Comparison of ENCODE assay signal across 8 cellular contexts in genomic region chr3:14159426-14159825, GRCh38.
"Had no signal": no experiment of that assay in that cellular context is flagged by ENCODE, and none has a peak within 500 bp of the region (broad histone marks: within the 10 kb centered on the region; RNA-seq: fewer than 3 reads in every experiment).

No MANE protein-coding gene starts in this region.

- H3K27ac ChIP-seq: HL-60 had no signal

- ATAC-seq: GM23338, HepG2 had no signal

- FAIRE-seq: H1, H54, HepG2 had no signal

- H2AFZ ChIP-seq: GM23338 had no signal

- DNase-seq: H9, HCEC 1CT, KBM-7 had no signal

- H3K4me2 ChIP-seq: GM23338 had no signal

- H3K4me3 ChIP-seq: GM23338 had no signal

- H3K27ac Mint-ChIP-seq: GM23338, H9 had no signal

- H3K4me1 Mint-ChIP-seq: GM23338 had no signal

- H3K4me3 Mint-ChIP-seq: GM23338, H9 had no signal
